In genomic region chr6:21386744-21387143, GRCh38 we compare ENCODE assay signal across 24 cellular contexts.
DNase-seq lines count a peak whose midpoint lies in the region; ATAC-seq and TF ChIP-seq lines count a peak whose summit lies in the region.
"Had no signal": no experiment of that assay in that cellular context is flagged by ENCODE, and none has a peak within 500 bp of the region (broad histone marks: within the 10 kb centered on the region; RNA-seq: fewer than 3 reads in every experiment).

No MANE protein-coding gene starts in this region.

- H3K27me3 Mint-ChIP-seq in endodermal cell (ENCODE audit: insufficient read depth) (no peaks in the 10 kb centered on the region), neural progenitor cell (ENCODE audit: insufficient read depth, low read depth) (peaks cover 21% of the 10 kb centered on the region), natural killer cell (ENCODE audit: low read depth in 2 of 2) (peaks cover 7 to 35% of the 10 kb centered on the region in 2 donors)
- H3K27me3 Mint-ChIP-seq: brain had no signal

- POLR2A ChIA-PET in HCT116 (lab: Charles Lee), result no interaction called here
- POLR2A ChIA-PET in RWPE1 (lab: Yijun Ruan, JAX; ENCODE audit: low non-redundant PET), result no interaction called here

- H3K27ac Mint-ChIP-seq in endodermal cell, result peak overlapping the region; percentile 53
- peak overlapping the region; percentile 82 for H3K27ac Mint-ChIP-seq in neural progenitor cell
- no peak overlapping the region for H3K27ac Mint-ChIP-seq in natural killer cell
- H3K27ac Mint-ChIP-seq: brain; CD8-positive, alpha-beta memory T cell had no signal

- WGBS in endodermal cell (ENCODE audit: insufficient coverage in 1 of 2, insufficient read length in 1 of 2), 2 experiments, result 64 to 80% methylated on average over 1 to 2 of the region's 2 CpGs

- TF ChIP-seq CTCF in HCT116 (IDR thresholded peaks at IDR 0.05 in 2 of 3, conservative IDR thresholded peaks at IDR 0.05 in 1 of 3; ENCODE audit: borderline replicate concordance in 1 of 3, insufficient read depth in 1 of 3, low read depth in 2 of 3, low read length in 2 of 3), result no peak
- TF ChIP-seq CTCF in endodermal cell (conservative IDR thresholded peaks at IDR 0.05), result no peak
- no peak for TF ChIP-seq CTCF in neural progenitor cell (IDR thresholded peaks at IDR 0.05)
- TF ChIP-seq CTCF in natural killer cell (IDR thresholded peaks at IDR 0.05), result no peak
- no peak for TF ChIP-seq CTCF in RWPE1 (conservative IDR thresholded peaks at IDR 0.05; ENCODE audit: low read depth)

- no peaks in the 10 kb centered on the region for H3K9me3 ChIP-seq in HCT116 (ENCODE audit: control insufficient read depth in 1 of 2, insufficient read depth in 1 of 2, low read depth in 1 of 2, low read length in 2 of 2)
- H3K9me3 ChIP-seq in endodermal cell (ENCODE audit: control insufficient read depth, low read length), result no peaks in the 10 kb centered on the region
- H3K9me3 ChIP-seq in neural progenitor cell (ENCODE audit: low read depth), result no peaks in the 10 kb centered on the region
- H3K9me3 ChIP-seq: heart left ventricle, lower lobe of right lung, thoracic aorta had no signal

- H3K9me2 ChIP-seq in HCT116 (ENCODE audit: insufficient read depth), result no peaks in the 10 kb centered on the region

- H4K20me1 ChIP-seq in HCT116 (ENCODE audit: insufficient read depth) (no peaks in the 10 kb centered on the region), neural progenitor cell (ENCODE audit: low read depth) (no peaks in the 10 kb centered on the region)

- H3K79me2 ChIP-seq in HCT116 (ENCODE audit: insufficient read depth, low read length) (no peaks in the 10 kb centered on the region), neural progenitor cell (ENCODE audit: low read depth) (no peaks in the 10 kb centered on the region)

- intact Hi-C loops in HCT116 (cut with micrococcal nuclease), result no loop called here
- intact Hi-C loops in natural killer cell (cut with micrococcal nuclease), result no loop called here

- RAD21 ChIA-PET in HCT116 (lab: Charles Lee; ENCODE audit: low non-redundant PET in 1 of 2, low total read pairs in 2 of 2, uncharacterized antibody in 2 of 2, unreplicated experiment in 2 of 2), result no interaction called here

- H2AFZ ChIP-seq in HCT116 (ENCODE audit: low read depth, low read length, poor library complexity, severe bottlenecking), result no peak overlapping the region
- H2AFZ ChIP-seq in neural progenitor cell (replicated peaks), result no peak overlapping the region

- H3K4me2 ChIP-seq in HCT116 (ENCODE audit: low read length), result no peak overlapping the region
- no peak overlapping the region for H3K4me2 ChIP-seq in neural progenitor cell

- no peaks in the 10 kb centered on the region for H3K27me3 ChIP-seq in HCT116 (ENCODE audit: insufficient read depth, low read length)
- no peaks in the 10 kb centered on the region for H3K27me3 ChIP-seq in endodermal cell (ENCODE audit: control insufficient read depth, insufficient read depth, low read length, poor library complexity, severe bottlenecking)
- no peaks in the 10 kb centered on the region for H3K27me3 ChIP-seq in neural progenitor cell
- H3K27me3 ChIP-seq: heart left ventricle had no signal

- H3K4me1 ChIP-seq in HCT116 (ENCODE audit: control insufficient read depth in 1 of 2, insufficient read depth in 2 of 2, low read length in 2 of 2) (peaks cover 0 to 7% of the 10 kb centered on the region in 2 experiments; a peak in 2 of 4 replicates), endodermal cell (ENCODE audit: control insufficient read depth, insufficient read depth, low read length) (no peaks in the 10 kb centered on the region), neural progenitor cell (peaks cover 25% of the 10 kb centered on the region)
- H3K4me1 ChIP-seq: heart left ventricle, lower lobe of right lung had no signal

- H3K9me3 Mint-ChIP-seq in endodermal cell (no peaks in the 10 kb centered on the region), neural progenitor cell (no peaks in the 10 kb centered on the region), natural killer cell (no peaks in the 10 kb centered on the region)

- CTCF ChIA-PET in HCT116 (lab: Charles Lee) (no interaction called here), RWPE1 (lab: Yijun Ruan, JAX) (no interaction called here)

- H3F3A ChIP-seq in neural progenitor cell (ENCODE audit: low read depth), result peaks cover 25% of the 10 kb centered on the region

- DNase-seq in HCT116 (ENCODE audit: low read depth, low spot score) (no peak), NCI-H82 (lab: John Stamatoyannopoulos, UW) (peak; percentile 69), endodermal cell (peak; percentile 84), neural progenitor cell (ENCODE audit: low spot score) (no peak), natural killer cell (no peak), RWPE1 (ENCODE audit: low spot score) (no peak), mesenteric fat pad (ENCODE audit: low spot score) (no peak)
- DNase-seq: activated CD4-positive, alpha-beta T cell treated with anti-CD3 and anti-CD28 coated beads, Interleukin-2, amount 50 U/mL, for 48 hours; activated CD4-positive, CD25-positive, alpha-beta regulatory T cell; activated effector memory CD4-positive, alpha-beta T cell treated with Interleukin-2 at 50 U/mL for 16 hours; CD8-positive, alpha-beta memory T cell; DND-41; heart left ventricle; lower lobe of right lung; NCI-H1417 treated with DMSO at 0.1 percent for 48 hours; NCI-H2107; NCI-H510A treated with DMSO at 0.1 percent for 48 hours; nucleus accumbens; stimulated activated CD4-positive, alpha-beta T cell treated with anti-CD3 and anti-CD28 coated beads, Interleukin-2, amount 100 ng/mL, for 48 hours; stimulated activated naive CD4-positive, alpha-beta T cell treated with Interleukin-2 at 50 U/mL for 16 hours; T-helper 9 cell had no signal

- no TSS peak for BruUV-seq in HCT116 (replicated peaks; lab: Mats Ljungman, UMichigan)

- no peak overlapping the region for H3K27ac ChIP-seq in HCT116 (ENCODE audit: low read depth, low read length)
- no peak overlapping the region for H3K27ac ChIP-seq in endodermal cell (ENCODE audit: low read depth, low read length)
- no peak overlapping the region for H3K27ac ChIP-seq in neural progenitor cell
- no peak overlapping the region for H3K27ac ChIP-seq in RWPE1
- H3K27ac ChIP-seq: coronary artery, heart left ventricle, lower lobe of right lung, thoracic aorta had no signal

- ATAC-seq in HCT116 (peak; percentile 57; the same call in 1 of the 2 replicates), natural killer cell (no peak)
- ATAC-seq: lower lobe of right lung had no signal

- H3K4me1 Mint-ChIP-seq in endodermal cell, result peaks cover 24% of the 10 kb centered on the region
- H3K4me1 Mint-ChIP-seq in neural progenitor cell, result peaks cover 45% of the 10 kb centered on the region
- peaks cover 10 to 14% of the 10 kb centered on the region in 2 donors for H3K4me1 Mint-ChIP-seq in natural killer cell
- H3K4me1 Mint-ChIP-seq: CD8-positive, alpha-beta memory T cell had no signal

- H3K9ac ChIP-seq in HCT116 (ENCODE audit: low read length), result no peak overlapping the region
- H3K9ac ChIP-seq in endodermal cell (ENCODE audit: extremely low read depth, low read length, poor library complexity, severe bottlenecking), result no peak overlapping the region
- H3K9ac ChIP-seq in neural progenitor cell, result no peak overlapping the region

- H3K4me3 ChIP-seq in HCT116 (replicated peaks in 1 of 2; ENCODE audit: low read depth in 1 of 2, low read length in 2 of 2) (no peak overlapping the region), endodermal cell (ENCODE audit: low read length) (no peak overlapping the region), neural progenitor cell (no peak overlapping the region)
- H3K4me3 ChIP-seq: coronary artery, heart left ventricle, lower lobe of right lung, thoracic aorta had no signal

- TF ChIP-seq RAD21 in HCT116 (IDR thresholded peaks at IDR 0.05; ENCODE audit: low read depth), result no peak

- TF ChIP-seq POLR2A in HCT116 (IDR thresholded peaks at IDR 0.05; ENCODE audit: borderline replicate concordance, extremely low read depth, insufficient read depth, insufficient read length), result no peak

- no peak overlapping the region for H3K4me3 Mint-ChIP-seq in endodermal cell
- H3K4me3 Mint-ChIP-seq in neural progenitor cell, result no peak overlapping the region
- no peak overlapping the region for H3K4me3 Mint-ChIP-seq in natural killer cell
- H3K4me3 Mint-ChIP-seq: brain; CD8-positive, alpha-beta memory T cell had no signal

- H3K36me3 Mint-ChIP-seq in endodermal cell (ENCODE audit: low read depth) (no peaks in the 10 kb centered on the region), neural progenitor cell (no peaks in the 10 kb centered on the region), natural killer cell (no peaks in the 10 kb centered on the region)
- H3K36me3 Mint-ChIP-seq: brain; CD8-positive, alpha-beta memory T cell had no signal

- H3K36me3 ChIP-seq in HCT116 (ENCODE audit: control insufficient read depth in 1 of 2, insufficient read depth in 2 of 2, low read length in 2 of 2), result no peaks in the 10 kb centered on the region
- no peaks in the 10 kb centered on the region for H3K36me3 ChIP-seq in endodermal cell (ENCODE audit: control insufficient read depth, insufficient read depth, low read length)
- H3K36me3 ChIP-seq in neural progenitor cell, result no peaks in the 10 kb centered on the region
- H3K36me3 ChIP-seq: heart left ventricle, lower lobe of right lung, thoracic aorta had no signal

TF ChIP-seq in HCT116, 20 proteins besides CTCF, POLR2A, EP300 and RAD21:
- TF ChIP-seq POLR2AphosphoS5 (IDR thresholded peaks at IDR 0.05; ENCODE audit: low read depth, low read length) (no peak), SRF (IDR thresholded peaks at IDR 0.05; ENCODE audit: low read depth) (no peak), ATF3 (IDR thresholded peaks at IDR 0.05) (no peak), ELF1 (IDR thresholded peaks at IDR 0.05; ENCODE audit: borderline replicate concordance, low read depth) (no peak), MAX (IDR thresholded peaks at IDR 0.05) (no peak), EGR1 (IDR thresholded peaks at IDR 0.05; ENCODE audit: low read depth) (no peak), ZFX (IDR thresholded peaks at IDR 0.05) (no peak)

Comparison
In these comparisons a context has a peak if more than half of its experiments do, and no peak if none do; other contexts are left out.
1. DNase-seq: peak in NCI-H82 (single experiment) and endodermal cell (single experiment); none in HCT116 (single experiment), neural progenitor cell (single experiment), natural killer cell (single experiment), RWPE1 (single experiment) and mesenteric fat pad (single experiment).
2. H3K27ac Mint-ChIP-seq: peak in endodermal cell (single experiment) and neural progenitor cell (single experiment); none in natural killer cell (0 of 2).